In genomic region chr18:11323359-11323819, GRCh38 we compare ENCODE assay signal across 2 cellular contexts.
A peak's percentile ranks its signal among the peaks of the same experiment; 100 is the strongest.
TF ChIP-seq lines count a peak whose summit lies in the region.

No MANE protein-coding gene starts in this region.

TF ChIP-seq in SK-N-SH, 30 proteins besides CTCF, POLR2A, EP300 and RAD21 (continued from another document):
- TF ChIP-seq USF1 (IDR thresholded peaks at IDR 0.05; ENCODE audit: borderline replicate concordance, low read depth) (peak; percentile 70; the same call in 1 of the 2 replicates), NFIC (IDR thresholded peaks at IDR 0.05; ENCODE audit: borderline replicate concordance) (peak; percentile 45), JUND (IDR thresholded peaks at IDR 0.05) (peak; percentile 44), MAX (IDR thresholded peaks at IDR 0.05; ENCODE audit: low read depth) (peak; percentile 96), SIN3A (IDR thresholded peaks at IDR 0.05; ENCODE audit: borderline replicate concordance, low read depth, low read length) (no peak), PBX3 (IDR thresholded peaks at IDR 0.05) (peak; percentile 54), SMC3 (IDR thresholded peaks at IDR 0.05; ENCODE audit: low read depth, low read length) (no peak), TCF12 (IDR thresholded peaks at IDR 0.05) (peak; percentile 41), POLR2AphosphoS5 (IDR thresholded peaks at IDR 0.05; ENCODE audit: low read depth, low read length) (0 out of 2 replicates have a peak, but pooled peaks have one; percentile 20), TEAD4 (IDR thresholded peaks at IDR 0.05; ENCODE audit: borderline replicate concordance, insufficient read depth) (0 out of 2 replicates have a peak, but pooled peaks have one; percentile 30)
TF ChIP-seq in SK-N-SH: peak in this region for 11.

TF ChIP-seq in SK-N-SH treated with all-trans-retinoic acid at 6 μM for 48 hours, 23 proteins besides CTCF, POLR2A, EP300 and RAD21 (continued from another document):
- TF ChIP-seq POU6F1 (CRISPR knock-in tag; IDR thresholded peaks at IDR 0.05; ENCODE audit: borderline replicate concordance, low read depth) (no peak), ZFP30 (CRISPR knock-in tag; IDR thresholded peaks at IDR 0.05) (no peak), ZC3H10 (CRISPR knock-in tag; IDR thresholded peaks at IDR 0.05) (no peak), ZFP3 (CRISPR knock-in tag; IDR thresholded peaks at IDR 0.05) (no peak), CSRNP3 (CRISPR knock-in tag; IDR thresholded peaks at IDR 0.05) (no peak), CREB5 (CRISPR knock-in tag; IDR thresholded peaks at IDR 0.05; ENCODE audit: low read depth) (no peak), SNAI2 (CRISPR knock-in tag; IDR thresholded peaks at IDR 0.05) (no peak), TCF4 (CRISPR knock-in tag; IDR thresholded peaks at IDR 0.05; ENCODE audit: borderline replicate concordance) (no peak), RARB (CRISPR knock-in tag; IDR thresholded peaks at IDR 0.05) (no peak)
